Comparison of ENCODE assay signal across 19 cellular contexts in genomic region chr11:86977441-86978050, GRCh38.
"Had no signal": no experiment of that assay in that cellular context is flagged by ENCODE, and none has a peak within 500 bp of the region (broad histone marks: within the 10 kb centered on the region; RNA-seq: fewer than 3 reads in every experiment).

No MANE protein-coding gene starts in this region.

- H3K27ac Mint-ChIP-seq: activated naive CD4-positive, alpha-beta T cell treated with anti-CD3 and anti-CD28 coated beads, Interleukin-2, amount 50 U/mL, for 72 hours; brain; mesothelial cell of epicardium; nephron; stimulated activated effector memory CD8-positive, alpha-beta T cell treated with anti-CD3 and anti-CD28 coated beads, Interleukin-12 subunit alpha, Interleukin-12 subunit beta, amount 100 ng/mL, for 72 hours had no signal

- H3K4me3 Mint-ChIP-seq: brain; central memory CD8-positive, alpha-beta T cell; mesothelial cell of epicardium; nephron; stimulated activated effector memory CD8-positive, alpha-beta T cell treated with anti-CD3 and anti-CD28 coated beads, Interleukin-12 subunit alpha, Interleukin-12 subunit beta, amount 100 ng/mL, for 72 hours had no signal

- H3K4me3 ChIP-seq: colonic mucosa, lung, smooth muscle cell, stomach had no signal

- H3K4me1 ChIP-seq: colonic mucosa had no signal

- H3K36me3 Mint-ChIP-seq: stimulated activated effector memory CD8-positive, alpha-beta T cell treated with anti-CD3 and anti-CD28 coated beads, Interleukin-12 subunit alpha, Interleukin-12 subunit beta, amount 100 ng/mL, for 72 hours had no signal

- H3K27me3 ChIP-seq: colonic mucosa, stomach had no signal

- ATAC-seq: activated naive CD4-positive, alpha-beta T cell treated with anti-CD3 and anti-CD28 coated beads, Interleukin-2, amount 50 U/mL, for 72 hours; left colon; stimulated activated effector memory CD8-positive, alpha-beta T cell treated with anti-CD3 and anti-CD28 coated beads, Interleukin-12 subunit alpha, Interleukin-12 subunit beta, amount 100 ng/mL, for 72 hours had no signal

- H3K9me3 ChIP-seq: colonic mucosa had no signal

- H3K4me1 Mint-ChIP-seq: central memory CD8-positive, alpha-beta T cell; stimulated activated effector memory CD8-positive, alpha-beta T cell treated with anti-CD3 and anti-CD28 coated beads, Interleukin-12 subunit alpha, Interleukin-12 subunit beta, amount 100 ng/mL, for 72 hours had no signal

- H3K27ac ChIP-seq: colonic mucosa had no signal

- H3K36me3 ChIP-seq: colonic mucosa, stomach had no signal

- H3K27me3 Mint-ChIP-seq: brain had no signal

- DNase-seq: activated CD4-positive, alpha-beta T cell treated with anti-CD3 and anti-CD28 coated beads, Interleukin-2, amount 50 U/mL, for 48 hours; activated gamma-delta T cell; amygdala; colonic mucosa; hippocampal formation; left colon; nucleus accumbens; stimulated activated CD4-positive, alpha-beta T cell treated with anti-CD3 and anti-CD28 coated beads, Interleukin-4, amount 100 ng/mL, for 24 hours; stomach; SW 1271; T-helper 2 cell had no signal
